17 cellular contexts compared by ENCODE assay signal in genomic region chrX:97876697-97877407, GRCh38.
"Had no signal": no experiment of that assay in that cellular context is flagged by ENCODE, and none has a peak within 500 bp of the region (broad histone marks: within the 10 kb centered on the region; RNA-seq: fewer than 3 reads in every experiment).

No MANE protein-coding gene starts in this region.

- ATAC-seq: activated T-helper 17 cell treated with anti-CD3 and anti-CD28 coated beads, Interleukin-2, amount 50 U/mL, for 72 hours; right lobe of liver; stimulated activated naive CD8-positive, alpha-beta T cell treated with anti-CD3 and anti-CD28 coated beads, Interleukin-15, Interleukin-2, amounts not matched to agents 100 U/mL and 50 U/mL, for 24 hours; upper lobe of right lung had no signal

- DNase-seq: activated CD4-positive, alpha-beta T cell treated with anti-CD3 and anti-CD28 coated beads for 1 hour; activated CD4-positive, alpha-beta T cell treated with anti-CD3 and anti-CD28 coated beads, Interleukin-2, amount 50 U/mL, for 48 hours; activated naive CD4-positive, alpha-beta T cell treated with Interleukin-2 at 50 U/mL for 16 hours; cerebellar nuclear complex; effector memory CD4-positive, alpha-beta T cell; islet precursor cell; midbrain; ovary; right lobe of liver; stimulated activated CD4-positive, alpha-beta T cell treated with anti-CD3 and anti-CD28 coated beads, Interleukin-4, amount 100 ng/mL, for 4 hours; stimulated activated CD8-positive, alpha-beta memory T cell treated with anti-CD3 and anti-CD28 coated beads, Interleukin-4, amount 100 ng/mL, for 48 hours; stimulated activated naive CD8-positive, alpha-beta T cell treated with anti-CD3 and anti-CD28 coated beads, Interleukin-15, Interleukin-2, amounts not matched to agents 100 U/mL and 50 U/mL, for 24 hours; upper lobe of right lung had no signal

- H3K4me3 ChIP-seq: breast epithelium, lung, ovary, right lobe of liver, smooth muscle cell, upper lobe of right lung had no signal
